ENCODE assay signal across 8 cellular contexts in genomic region chr9:106862946-106863740, GRCh38. TPM values are rescaled to one million over a fixed set of nuclear protein-coding genes. Genes with fewer than 3 reads are reported as not detected.
DNase-seq lines count a peak whose midpoint lies in the region; ATAC-seq, FAIRE-seq and TF ChIP-seq lines count a peak whose summit lies in the region.

Gene ZNF462, plus strand, starts transcription at chr9:106863166. Its CDS starts 60,218 bp downstream, at chr9:106923384.

- 8% methylated on average over 29 of the region's 29 CpGs for WGBS in HepG2 (ENCODE audit: low lambda C conversion rate)

- BruUV-seq in HepG2 (replicated peaks; lab: Mats Ljungman, UMichigan) = no TSS peak

- H3K9me3 ChIP-seq in HepG2 (ENCODE audit: low read length) = no peaks in the 10 kb centered on the region
- H3K9me3 ChIP-seq in stomach smooth muscle (ENCODE audit: control insufficient read depth in 2 of 2, low read length in 2 of 2) = no peaks in the 10 kb centered on the region

- no peaks in the 10 kb centered on the region for H3K79me2 ChIP-seq in HepG2 (ENCODE audit: insufficient read depth, low read length)

- no peak within 1 kb of the TSS; the same call in 1 of the 2 replicates for H3K4me2 ChIP-seq in HepG2 (ENCODE audit: low read depth, low read length)

- no peak for FAIRE-seq in HepG2 (lab: Jason Lieb, UNC)

- intact Hi-C loops in HepG2 (cut with micrococcal nuclease; ENCODE audit: unreplicated experiment) = no loop called here

- H3K9ac ChIP-seq in HepG2 (ENCODE audit: insufficient read depth, low read depth, low read length) = no peak within 1 kb of the TSS
- peak within 1 kb of the TSS; percentile 91 to 97 for H3K9ac ChIP-seq in stomach smooth muscle (ENCODE audit: low read length in 2 of 2)

- TF ChIP-seq EP300 in HepG2 (IDR thresholded peaks at IDR 0.05; ENCODE audit: low read depth in 2 of 2, low read length in 2 of 2) (no peak), HepG2 (CRISPR knock-in tag; IDR thresholded peaks at IDR 0.05; ENCODE audit: borderline replicate concordance) (no peak)

- TF ChIP-seq CTCF in AG10803 (conservative IDR thresholded peaks at IDR 0.05; ENCODE audit: low read length) = no peak
- no peak for TF ChIP-seq CTCF in HepG2 (CRISPR knock-in tag; IDR thresholded peaks at IDR 0.05)

- H3K36me3 ChIP-seq in H7 (replicated peaks; ENCODE audit: control insufficient read depth, insufficient read depth, low read length) = no peaks in the 10 kb centered on the region
- H3K36me3 ChIP-seq in HepG2 (replicated peaks in 1 of 2; ENCODE audit: control insufficient read depth in 1 of 2, insufficient read depth in 2 of 2, low read length in 2 of 2) = no peaks in the 10 kb centered on the region
- no peaks in the 10 kb centered on the region for H3K36me3 ChIP-seq in stomach smooth muscle (ENCODE audit: control insufficient read depth in 2 of 2, insufficient read depth in 2 of 2, low read length in 2 of 2)

- no peaks in the 10 kb centered on the region for H4K20me1 ChIP-seq in HepG2 (ENCODE audit: insufficient read depth, low read length)

- in situ Hi-C loops in HepG2 (cut with HindIII; ENCODE audit: extremely low pct_ligation_motif_present, low pct_unique_long_range_greater_than_20kb) = no loop called here

- no peak within 1 kb of the TSS for H2AFZ ChIP-seq in HepG2 (ENCODE audit: low read length)

- H3K27me3 ChIP-seq in H7 (ENCODE audit: control insufficient read depth, insufficient read depth, low read length) = no peaks in the 10 kb centered on the region
- H3K27me3 ChIP-seq in HepG2 (ENCODE audit: control insufficient read depth in 1 of 2, insufficient read depth in 2 of 2, low read length in 2 of 2) = peaks cover 0 to 37% of the 10 kb centered on the region in 2 experiments; a peak in 3 of 5 replicates
- H3K27me3 ChIP-seq in stomach smooth muscle (ENCODE audit: control insufficient read depth in 1 of 2, insufficient read depth in 2 of 2, low read length in 2 of 2) = no peaks in the 10 kb centered on the region

- TF ChIP-seq RAD21 in HepG2 (CRISPR knock-in tag; IDR thresholded peaks at IDR 0.05) = no peak

- ATAC-seq in HepG2 = no peak
- ATAC-seq in HG02798 (IDR thresholded peaks at IDR 0.05; ENCODE audit: poor library complexity, unreplicated experiment) = no peak
- no peak for ATAC-seq in HG03342 (IDR thresholded peaks at IDR 0.05; ENCODE audit: unreplicated experiment)

- CTCF ChIA-PET in HepG2 (lab: Yijun Ruan, JAX; ENCODE audit: low intra/inter-chr PET ratio, low total read pairs) = no interaction called here

- H3K27ac ChIP-seq in HepG2 (ENCODE audit: extremely low read length, insufficient read depth, low read length) (no peak within 1 kb of the TSS), stomach smooth muscle (ENCODE audit: low read length) (peak within 1 kb of the TSS; percentile 84)

- peak within 1 kb of the TSS; percentile 93 for H3K4me3 ChIP-seq in AG10803 (ENCODE audit: low read length)
- peak within 1 kb of the TSS; percentile 87 for H3K4me3 ChIP-seq in H7 (ENCODE audit: insufficient read depth, low read depth, low read length)
- no peak within 1 kb of the TSS for H3K4me3 ChIP-seq in HepG2 (replicated peaks in 1 of 3; ENCODE audit: insufficient read depth in 1 of 3, low read depth in 2 of 3, low read length in 3 of 3)
- H3K4me3 ChIP-seq in stomach smooth muscle (ENCODE audit: low read length in 2 of 2) = peak within 1 kb of the TSS; percentile 96 to 97

- DNase-seq in AG10803 (ENCODE audit: low read depth) (peak; percentile 75), H7 (peak; percentile 67), RKO (ENCODE audit: low spot score) (peak; percentile 62), dermis blood vessel endothelial cell (peak; percentile 51), HepG2 (ENCODE audit: low spot score) (no peak)

- H3K4me1 ChIP-seq in HepG2 (ENCODE audit: insufficient read depth, low read length) = no peaks in the 10 kb centered on the region
- peaks cover 18% of the 10 kb centered on the region for H3K4me1 ChIP-seq in stomach smooth muscle (ENCODE audit: control insufficient read depth, insufficient read depth, low read length)

- no peak for TF ChIP-seq POLR2A in HepG2 (IDR thresholded peaks at IDR 0.05; ENCODE audit: insufficient read depth in 1 of 2, low read depth in 2 of 2, low read length in 2 of 2)

- POLR2A ChIA-PET in HepG2 (lab: Yijun Ruan, JAX) = no interaction called here

TF ChIP-seq in HepG2, 621 proteins besides CTCF, POLR2A, EP300 and RAD21:
- TF ChIP-seq ZBTB34 (CRISPR knock-in tag; IDR thresholded peaks at IDR 0.05) (no peak), ZNF263 (CRISPR knock-in tag; IDR thresholded peaks at IDR 0.05) (0 out of 2 replicates have a peak, but pooled peaks have one; percentile 47)
TF ChIP-seq in HepG2: peak in this region for 1.

RNA-seq across cellular contexts. Expression of gene ZNF462, which starts in this region (rescaled TPM):
- total RNA-seq in H7 (2014; rRNA removed; shearing (Covaris generic)) = 34.7 and 36.4 TPM in 2 replicates
- total RNA-seq in dermis blood vessel endothelial cell = 11.4 and 11.9 TPM in 2 replicates
- not detected in 2 replicates for total RNA-seq in HepG2 (2016; rRNA removed; fragmentation: Illumina TruSeq; extraction: Trizol)
- total RNA-seq in HepG2 (2016; cell fraction: cytosol; rRNA removed; fragmentation: Illumina TruSeq; extraction: Trizol; ENCODE audit: low read depth) = not detected in 2 replicates
- not detected in 2 replicates for total RNA-seq in HepG2 (2016; cell fraction: insoluble cytoplasmic fraction; rRNA removed; fragmentation: Illumina TruSeq; extraction: Trizol)
- total RNA-seq in HepG2 (2016; cell fraction: membrane; rRNA removed; fragmentation: Illumina TruSeq; extraction: Trizol) = not detected in 2 replicates
- not detected in 2 replicates for total RNA-seq in HepG2 (2016; cell fraction: nucleus; rRNA removed; fragmentation: Illumina TruSeq; extraction: Trizol)
- not detected in 2 replicates for polyA plus RNA-seq in HepG2 (2011; rRNA removed)
- polyA plus RNA-seq in HepG2 (2011; cell fraction: cytosol; rRNA removed) = not detected in 2 replicates
- 0.02 TPM in 1 of 2 replicates, not detected in the other for polyA plus RNA-seq in HepG2 (2011; cell fraction: nucleus; rRNA removed)
- polyA plus RNA-seq in HepG2 (2012) = not detected in 2 replicates
- polyA plus RNA-seq in HepG2 (2016; cell fraction: cytosol; fragmentation: Illumina TruSeq; extraction: Trizol; ENCODE audit: low read depth) = not detected in 2 replicates
- not detected in 2 replicates for polyA plus RNA-seq in HepG2 (2016; cell fraction: insoluble cytoplasmic fraction; fragmentation: Illumina TruSeq; extraction: Trizol; ENCODE audit: low read depth)
- not detected in 2 replicates for polyA plus RNA-seq in HepG2 (2016; cell fraction: membrane; fragmentation: Illumina TruSeq; extraction: Trizol; ENCODE audit: low read depth)
- not detected in 2 replicates for polyA plus RNA-seq in HepG2 (2016; cell fraction: nucleus; fragmentation: Illumina TruSeq; extraction: Trizol; ENCODE audit: insufficient read depth, low read depth)
- 5.4 TPM in 1 of 2 replicates, not detected in the other for polyA minus RNA-seq in HepG2 (2011; rRNA and poly(A)+ RNA removed; ENCODE audit: low replicate concordance)
- not detected in 2 replicates for polyA minus RNA-seq in HepG2 (2011; cell fraction: cytosol; rRNA and poly(A)+ RNA removed)
- polyA minus RNA-seq in HepG2 (2011; cell fraction: nucleus; rRNA and poly(A)+ RNA removed) = not detected in 2 replicates

Comparison
In these comparisons a context has a peak if more than half of its experiments do, and no peak if none do; other contexts are left out.
1. RNA of gene ZNF462 (total RNA-seq): 34.7 to 36.4 TPM in H7 and 11.4 to 11.9 TPM in dermis blood vessel endothelial cell; not detected in HepG2; every median in the first group is over 10 times any median in the second.
2. H3K4me3 ChIP-seq: peak in AG10803 (single experiment), H7 (single experiment) and stomach smooth muscle (2 of 2); none in HepG2 (0 of 3).